In genomic region chr7:7333610-7334009, GRCh38 we compare ENCODE assay signal across 23 cellular contexts.
"Had no signal": no experiment of that assay in that cellular context is flagged by ENCODE, and none has a peak within 500 bp of the region (broad histone marks: within the 10 kb centered on the region; RNA-seq: fewer than 3 reads in every experiment).

No MANE protein-coding gene starts in this region.

- H3K4me1 Mint-ChIP-seq: endodermal cell, naive B cell had no signal

- FAIRE-seq: endometrium, frontal cortex, islet of Langerhans, keratinocyte had no signal

- DNase-seq: colonic mucosa; cortex of kidney; effector CD8-positive, alpha-beta T cell; effector memory CD8-positive, alpha-beta T cell; endodermal cell; foreskin keratinocyte; heart left ventricle; hypothalamus; left cardiac atrium; left lung; left ventricle myocardium superior; lower lobe of right lung; mesenchymal stem cell; mucosa of descending colon; naive B cell; naive thymus-derived CD8-positive, alpha-beta T cell had no signal

- H3K4me3 Mint-ChIP-seq: dendritic cell treated with granulocyte-macrophage colony-stimulating factor and Interleukin-4, amounts not matched to agents 40 ng/mL and 50 ng/mL, for 4 days; effector memory CD8-positive, alpha-beta T cell; endodermal cell; mesothelial cell of epicardium; naive B cell; naive thymus-derived CD8-positive, alpha-beta T cell had no signal

- ATAC-seq: effector memory CD8-positive, alpha-beta T cell; foreskin keratinocyte; gastroesophageal sphincter; heart left ventricle; left cardiac atrium; left lung; left ventricle myocardium superior; lower lobe of right lung; mucosa of descending colon; naive thymus-derived CD8-positive, alpha-beta T cell had no signal

- H3K9me3 Mint-ChIP-seq: effector memory CD8-positive, alpha-beta T cell; endodermal cell had no signal

- H3K27ac Mint-ChIP-seq: dendritic cell treated with granulocyte-macrophage colony-stimulating factor and Interleukin-4, amounts not matched to agents 40 ng/mL and 50 ng/mL, for 4 days; endodermal cell; mesothelial cell of epicardium; naive B cell; naive thymus-derived CD8-positive, alpha-beta T cell had no signal

- H3K27me3 Mint-ChIP-seq: dendritic cell treated with granulocyte-macrophage colony-stimulating factor and Interleukin-4, amounts not matched to agents 40 ng/mL and 50 ng/mL, for 4 days had no signal

- H3K36me3 Mint-ChIP-seq: mesothelial cell of epicardium; naive thymus-derived CD8-positive, alpha-beta T cell had no signal
